20 cellular contexts compared by ENCODE assay signal in genomic region chr2:128666596-128666995, GRCh38.
"Had no signal": no experiment of that assay in that cellular context is flagged by ENCODE, and none has a peak within 500 bp of the region (broad histone marks: within the 10 kb centered on the region; RNA-seq: fewer than 3 reads in every experiment).

No MANE protein-coding gene starts in this region.

- H3K4me1 ChIP-seq: esophagus squamous epithelium, prostate gland, right atrium auricular region, sigmoid colon, spleen, tibial nerve, upper lobe of left lung, uterus had no signal

- DNase-seq: cortex of kidney; effector memory CD8-positive, alpha-beta T cell; erythroblast; esophagus squamous epithelium; foreskin melanocyte; hypothalamus; midbrain; naive thymus-derived CD4-positive, alpha-beta T cell; nucleus accumbens; sigmoid colon; stimulated activated naive B cell treated with anti-CD40 and anti-IgM and Interleukin-4, amounts not matched to agents 10 μg/mL and 1 μg/mL and 100 μg/mL, for 72 hours; upper lobe of left lung; uterus had no signal

- H3K9me3 ChIP-seq: esophagus squamous epithelium, prostate gland, right atrium auricular region, sigmoid colon, spleen, thoracic aorta, tibial nerve, upper lobe of left lung, uterus had no signal

- H3K27me3 ChIP-seq: neural progenitor cell, right atrium auricular region, sigmoid colon, tibial nerve, upper lobe of left lung, uterus had no signal

- H3K27ac ChIP-seq: esophagus squamous epithelium, neural progenitor cell, prostate gland, right atrium auricular region, sigmoid colon, spleen, thoracic aorta, tibial nerve, upper lobe of left lung, uterus had no signal

- H3K9ac ChIP-seq: neural progenitor cell had no signal

- H3K36me3 ChIP-seq: esophagus squamous epithelium, neural progenitor cell, prostate gland, right atrium auricular region, sigmoid colon, spleen, thoracic aorta, tibial nerve, upper lobe of left lung, uterus had no signal

- ATAC-seq: effector memory CD8-positive, alpha-beta T cell; naive thymus-derived CD4-positive, alpha-beta T cell; stimulated activated naive B cell treated with anti-CD40 and anti-IgM and Interleukin-4, amounts not matched to agents 10 μg/mL and 1 μg/mL and 100 μg/mL, for 72 hours had no signal

- H3K4me2 ChIP-seq: neural progenitor cell had no signal

- H3K4me3 ChIP-seq: esophagus squamous epithelium, lung, neural progenitor cell, prostate gland, right atrium auricular region, sigmoid colon, spleen, thoracic aorta, tibial nerve, upper lobe of left lung, uterus had no signal
